ENCODE assay signal across 8 cellular contexts in genomic region chr12:24778486-24779304, GRCh38.
DNase-seq lines count a peak whose midpoint lies in the region; ATAC-seq and TF ChIP-seq lines count a peak whose summit lies in the region.

No MANE protein-coding gene starts in this region.

- no peaks in the 10 kb centered on the region for H3K79me2 ChIP-seq in H9 (ENCODE audit: insufficient read depth, low read length)

- no peak overlapping the region for H2AK5ac ChIP-seq in H9 (ENCODE audit: insufficient read length, low read length)
- no peak overlapping the region for H2AK5ac ChIP-seq in mesenchymal stem cell (ENCODE audit: low read length, severe bottlenecking)

- TF ChIP-seq CTCF in H9 (conservative IDR thresholded peaks at IDR 0.05): peak; percentile 75
- peak; percentile 52 for TF ChIP-seq CTCF in astrocyte of the spinal cord (IDR thresholded peaks at IDR 0.05; ENCODE audit: low read depth, low read length)

- H4K8ac ChIP-seq in H9 (replicated peaks; ENCODE audit: insufficient read length, low read depth, low read length): no peak overlapping the region
- H4K8ac ChIP-seq in mesenchymal stem cell (ENCODE audit: low read length): no peak overlapping the region

- H2BK120ac ChIP-seq in H9 (ENCODE audit: low read depth, low read length, poor library complexity, severe bottlenecking) (no peak overlapping the region), mesenchymal stem cell (ENCODE audit: low read depth, low read length) (no peak overlapping the region)

- H3K18ac ChIP-seq in H9 (ENCODE audit: insufficient read length, low read depth, low read length) (no peak overlapping the region), mesenchymal stem cell (ENCODE audit: low read depth in 1 of 2, low read length in 2 of 2) (no peak overlapping the region)

- peak; percentile 47 for DNase-seq in NCI-H510A treated with DMSO at 0.1 percent for 48 hours (lab: John Stamatoyannopoulos, UW)
- no peak for DNase-seq in NCI-H510A (lab: John Stamatoyannopoulos, UW)
- DNase-seq in H9: no peak
- DNase-seq in NCI-H1417 (lab: John Stamatoyannopoulos, UW): peak; percentile 4 to 73 (median 11)
- peak; percentile 77 for DNase-seq in astrocyte of the spinal cord (ENCODE audit: low read depth, low spot score)
- peak; percentile 71 for DNase-seq in mesenchymal stem cell

- no peak overlapping the region for H2BK12ac ChIP-seq in H9 (ENCODE audit: insufficient read length, low read depth, low read length)
- H2BK12ac ChIP-seq in mesenchymal stem cell (ENCODE audit: low read length in 2 of 2): no peak overlapping the region

- no peak for ATAC-seq in GM21526 (IDR thresholded peaks at IDR 0.05; ENCODE audit: low FRiP score, unreplicated experiment)
- no peak for ATAC-seq in GM19324 (IDR thresholded peaks at IDR 0.05; ENCODE audit: low FRiP score, unreplicated experiment)

- H3K79me1 ChIP-seq in H9 (ENCODE audit: insufficient read depth, low read depth, low read length, poor library complexity, severe bottlenecking) (no peaks in the 10 kb centered on the region), mesenchymal stem cell (replicated peaks; ENCODE audit: low read length, poor library complexity, severe bottlenecking) (no peaks in the 10 kb centered on the region)

- no peaks in the 10 kb centered on the region for H3K36me3 ChIP-seq in mesenchymal stem cell (ENCODE audit: control insufficient read depth in 1 of 2, insufficient read depth in 2 of 2, low read depth in 1 of 2, low read length in 2 of 2)

- in situ Hi-C loops in astrocyte of the spinal cord (cut with HindIII; ENCODE audit: low sequenced_read_pairs): no loop called here

- H3K4ac ChIP-seq in H9 (ENCODE audit: low read depth, low read length) (no peak overlapping the region), mesenchymal stem cell (ENCODE audit: low read depth in 1 of 2, low read length in 2 of 2) (no peak overlapping the region)

- no peak overlapping the region for H4K5ac ChIP-seq in H9 (ENCODE audit: insufficient read length, low read depth, low read length)

- H4K91ac ChIP-seq in H9 (ENCODE audit: insufficient read length, low read depth, low read length): no peak overlapping the region
- H4K91ac ChIP-seq in mesenchymal stem cell (ENCODE audit: low read length): no peak overlapping the region

- H3K9ac ChIP-seq in H9 (ENCODE audit: extremely low read depth, insufficient read length, low read length) (no peak overlapping the region), mesenchymal stem cell (ENCODE audit: low read length) (no peak overlapping the region)

- H3K27ac Mint-ChIP-seq in H9: no peak overlapping the region

- H3K36me3 Mint-ChIP-seq in H9 (ENCODE audit: insufficient read depth in 1 of 3, low read depth in 3 of 3): no peaks in the 10 kb centered on the region

- no peak overlapping the region for H3K4me3 Mint-ChIP-seq in H9

- H4K20me1 ChIP-seq in H9 (ENCODE audit: control insufficient read depth, insufficient read depth, insufficient read length): no peaks in the 10 kb centered on the region

- no peaks in the 10 kb centered on the region for H3K9me3 ChIP-seq in H9 (ENCODE audit: control insufficient read depth, low read depth, low read length)
- no peaks in the 10 kb centered on the region for H3K9me3 ChIP-seq in mesenchymal stem cell (ENCODE audit: control insufficient read depth, low read length)

- 86% methylated on average over 3 of the region's 4 CpGs for WGBS in H9 (ENCODE audit: extremely low coverage, insufficient read length, low lambda C conversion rate)
- 58% methylated on average over 4 of the region's 4 CpGs for WGBS in mesenchymal stem cell

- H2BK5ac ChIP-seq in H9 (ENCODE audit: insufficient read length, low read length): no peak overlapping the region
- H2BK5ac ChIP-seq in mesenchymal stem cell (ENCODE audit: low read depth, low read length, poor library complexity, severe bottlenecking): no peak overlapping the region

- H3K23ac ChIP-seq in H9 (ENCODE audit: insufficient read length, low read depth, low read length) (no peak overlapping the region), mesenchymal stem cell (ENCODE audit: low read length in 2 of 2) (no peak overlapping the region)

- H3K27me3 ChIP-seq in H9 (ENCODE audit: insufficient read depth, low read length) (no peaks in the 10 kb centered on the region), mesenchymal stem cell (ENCODE audit: control insufficient read depth in 1 of 2, insufficient read depth in 1 of 2, low read length in 2 of 2) (no peaks in the 10 kb centered on the region)

- H2BK15ac ChIP-seq in H9 (ENCODE audit: low read depth, low read length) (no peak overlapping the region), mesenchymal stem cell (ENCODE audit: low read depth, poor library complexity, severe bottlenecking) (no peak overlapping the region)

- no peaks in the 10 kb centered on the region for H3K9me3 Mint-ChIP-seq in H9

- no peak overlapping the region for H3K4me2 ChIP-seq in H9 (ENCODE audit: insufficient read depth, insufficient read length, low read length)
- H3K4me2 ChIP-seq in mesenchymal stem cell (ENCODE audit: low read length, poor library complexity, severe bottlenecking): no peak overlapping the region

- H3K27ac ChIP-seq in H9 (ENCODE audit: insufficient read length, low read depth, low read length) (no peak overlapping the region), mesenchymal stem cell (ENCODE audit: low read length, poor library complexity, severe bottlenecking) (no peak overlapping the region)

- H3K4me3 ChIP-seq in astrocyte of the spinal cord (ENCODE audit: low read depth, low read length): no peak overlapping the region
- no peak overlapping the region for H3K4me3 ChIP-seq in mesenchymal stem cell (ENCODE audit: insufficient read depth in 1 of 2, low read depth in 1 of 2, low read length in 2 of 2)

- H3K27me3 Mint-ChIP-seq in H9 (ENCODE audit: low read depth): no peaks in the 10 kb centered on the region

- no peaks in the 10 kb centered on the region for H3K4me1 ChIP-seq in H9 (ENCODE audit: insufficient read depth, low read length)
- H3K4me1 ChIP-seq in mesenchymal stem cell (ENCODE audit: control insufficient read depth, insufficient read depth, low read depth, low read length): no peaks in the 10 kb centered on the region

- no peaks in the 10 kb centered on the region for H3K23me2 ChIP-seq in H9 (ENCODE audit: insufficient read length, low read depth, low read length, poor library complexity, severe bottlenecking)

- H3T11ph ChIP-seq in H9 (ENCODE audit: low read length): no peak overlapping the region

- no peak overlapping the region for H3K56ac ChIP-seq in H9 (ENCODE audit: insufficient read length, low read depth, low read length)

- no peak overlapping the region for H2BK20ac ChIP-seq in H9 (ENCODE audit: low read depth, low read length, poor library complexity, severe bottlenecking)

- H3K4me1 Mint-ChIP-seq in H9: peaks cover 2 to 3% of the 10 kb centered on the region in 2 experiments; a peak in 3 of 4 replicates

- H2AFZ ChIP-seq in H9 (ENCODE audit: low read length) (no peak overlapping the region), mesenchymal stem cell (ENCODE audit: low read depth, low read length) (no peak overlapping the region)

- no peak overlapping the region for H3K14ac ChIP-seq in H9 (ENCODE audit: insufficient read depth, low read length)
- no peak overlapping the region for H3K14ac ChIP-seq in mesenchymal stem cell (ENCODE audit: low read length in 2 of 2)

Comparison
In these comparisons a context has a peak if more than half of its experiments do, and no peak if none do; other contexts are left out.
1. DNase-seq: peak in NCI-H510A treated with DMSO at 0.1 percent for 48 hours (single experiment), NCI-H1417 (3 of 3), astrocyte of the spinal cord (single experiment) and mesenchymal stem cell (single experiment); none in NCI-H510A (single experiment) and H9 (single experiment).